In genomic region chr11:68470304-68470811, GRCh38 we compare ENCODE assay signal across 10 cellular contexts. TPM values are rescaled to one million over a fixed set of nuclear protein-coding genes. Genes with fewer than 3 reads are reported as not detected.
DNase-seq lines count a peak whose midpoint lies in the region; ATAC-seq and TF ChIP-seq lines count a peak whose summit lies in the region.
"Had no signal": no experiment of that assay in that cellular context is flagged by ENCODE, and none has a peak within 500 bp of the region (broad histone marks: within the 10 kb centered on the region; RNA-seq: fewer than 3 reads in every experiment).

No MANE protein-coding gene starts in this region.

- ATAC-seq in GM23338 = peak; percentile 23
- ATAC-seq in activated T-helper 17 cell treated with anti-CD3 and anti-CD28 coated beads, Interleukin-2, amount 50 U/mL, for 72 hours (replicated peaks) = no peak
- ATAC-seq in lower lobe of right lung = no peak

- no peaks in the 10 kb centered on the region for H3K27me3 ChIP-seq in BE2C
- H3K27me3 ChIP-seq in GM23338 (ENCODE audit: insufficient read depth) = no peaks in the 10 kb centered on the region
- no peaks in the 10 kb centered on the region for H3K27me3 ChIP-seq in lower lobe of right lung (ENCODE audit: low read depth)

- H3K9me2 ChIP-seq in GM23338 (ENCODE audit: insufficient read depth) = no peaks in the 10 kb centered on the region

- peak; percentile 62 for DNase-seq in BE2C
- DNase-seq in GM23338 (ENCODE audit: low spot score) = no peak
- DNase-seq in mesothelial cell of epicardium (ENCODE audit: low spot score in 2 of 2, unreplicated experiment in 2 of 2) = no peak
- DNase-seq in NCI-H1092 treated with DMSO at 0.1 percent for 48 hours (lab: John Stamatoyannopoulos, UW) = no peak
- DNase-seq in midbrain (lab: John Stamatoyannopoulos, UW) = no peak
- no peak for DNase-seq in lower lobe of right lung
- no peak for DNase-seq in HuH-7.5 (ENCODE audit: low spot score)
- DNase-seq: GOT3, kidney glomerular epithelial cell had no signal

- H3K27ac ChIP-seq in GM23338 (ENCODE audit: low read depth) (no peak overlapping the region), lower lobe of right lung (no peak overlapping the region)

- H3F3A ChIP-seq in GM23338 (replicated peaks; ENCODE audit: low read depth) = peaks cover 10% of the 10 kb centered on the region; the same call in 1 of the 2 replicates

- H3K4me1 ChIP-seq in BE2C (peaks cover 12% of the 10 kb centered on the region), GM23338 (ENCODE audit: insufficient read depth) (peaks cover 48% of the 10 kb centered on the region), lower lobe of right lung (peaks cover 92% of the 10 kb centered on the region)

- H3K36me3 Mint-ChIP-seq in GM23338 (ENCODE audit: low read depth) (peaks cover 48% of the 10 kb centered on the region), mesothelial cell of epicardium (peaks cover 38% of the 10 kb centered on the region)
- peaks cover 86% of the 10 kb centered on the region for H3K36me3 Mint-ChIP-seq in activated T-helper 17 cell treated with anti-CD3 and anti-CD28 coated beads, Interleukin-2, amount 50 U/mL, for 72 hours (ENCODE audit: low read depth)

- H3K4me3 Mint-ChIP-seq in GM23338 (no peak overlapping the region), mesothelial cell of epicardium (no peak overlapping the region)
- H3K4me3 Mint-ChIP-seq in activated T-helper 17 cell treated with anti-CD3 and anti-CD28 coated beads, Interleukin-2, amount 50 U/mL, for 72 hours = peak overlapping the region; percentile 76

- intact Hi-C loops in lower lobe of right lung (cut with DNase I) = no loop called here

- H4K20me1 ChIP-seq in GM23338 (replicated peaks; ENCODE audit: insufficient read depth) = peaks cover 74% of the 10 kb centered on the region

- no peaks in the 10 kb centered on the region; the same call in 1 of the 2 replicates for H3K9me3 ChIP-seq in BE2C
- H3K9me3 ChIP-seq in lower lobe of right lung = no peaks in the 10 kb centered on the region

- H3K4me1 Mint-ChIP-seq in GM23338 (peaks cover 60% of the 10 kb centered on the region), mesothelial cell of epicardium (peaks cover 40% of the 10 kb centered on the region)
- H3K4me1 Mint-ChIP-seq in activated T-helper 17 cell treated with anti-CD3 and anti-CD28 coated beads, Interleukin-2, amount 50 U/mL, for 72 hours = peaks cover 67% of the 10 kb centered on the region

- H3K9me3 Mint-ChIP-seq in GM23338 (peaks cover 14% of the 10 kb centered on the region; the same call in 2 of the 3 replicates), mesothelial cell of epicardium (peaks cover 16% of the 10 kb centered on the region)
- no peaks in the 10 kb centered on the region for H3K9me3 Mint-ChIP-seq in activated T-helper 17 cell treated with anti-CD3 and anti-CD28 coated beads, Interleukin-2, amount 50 U/mL, for 72 hours

- H3K27me3 Mint-ChIP-seq in GM23338 (ENCODE audit: insufficient read depth, low read depth, poor library complexity) (peaks cover 9% of the 10 kb centered on the region), mesothelial cell of epicardium (ENCODE audit: low read depth) (no peaks in the 10 kb centered on the region)
- H3K27me3 Mint-ChIP-seq in activated T-helper 17 cell treated with anti-CD3 and anti-CD28 coated beads, Interleukin-2, amount 50 U/mL, for 72 hours = no peaks in the 10 kb centered on the region

- TF ChIP-seq CTCF in BE2C (IDR thresholded peaks at IDR 0.05; ENCODE audit: low read depth, low read length) = no peak
- no peak for TF ChIP-seq CTCF in GM23338 (conservative IDR thresholded peaks at IDR 0.05; ENCODE audit: low read depth in 2 of 2)
- TF ChIP-seq CTCF in mesothelial cell of epicardium (IDR thresholded peaks at IDR 0.05; ENCODE audit: unreplicated experiment) = no peak
- no peak for TF ChIP-seq CTCF in lower lobe of right lung (IDR thresholded peaks at IDR 0.05)

- H3K27ac Mint-ChIP-seq in GM23338 (peak overlapping the region; percentile 16), mesothelial cell of epicardium (peak overlapping the region; percentile 32)
- peak overlapping the region; percentile 79 for H3K27ac Mint-ChIP-seq in activated T-helper 17 cell treated with anti-CD3 and anti-CD28 coated beads, Interleukin-2, amount 50 U/mL, for 72 hours

- no peak overlapping the region for H3K4me3 ChIP-seq in BE2C (ENCODE audit: low read depth, low read length)
- no peak overlapping the region for H3K4me3 ChIP-seq in GM23338
- no peak overlapping the region for H3K4me3 ChIP-seq in lower lobe of right lung

- H3K36me3 ChIP-seq in BE2C (peaks cover 29% of the 10 kb centered on the region), GM23338 (ENCODE audit: insufficient read depth) (peaks cover 4% of the 10 kb centered on the region; the same call in 1 of the 2 replicates), lower lobe of right lung (peaks cover 6% of the 10 kb centered on the region)

- peak overlapping the region; percentile 14 for H3K4me2 ChIP-seq in GM23338

- no peak overlapping the region for H2AFZ ChIP-seq in GM23338

- H3K79me2 ChIP-seq in GM23338 (replicated peaks; ENCODE audit: insufficient read depth) = peaks cover 100% of the 10 kb centered on the region

TF ChIP-seq in GM23338, 12 proteins besides CTCF, POLR2A, EP300 and RAD21 (continues in another document):
- no peak for TF ChIP-seq POLR2AphosphoS5 (IDR thresholded peaks at IDR 0.05; ENCODE audit: low read depth)
- TF ChIP-seq ZNF331 (CRISPR knock-in tag; IDR thresholded peaks at IDR 0.05; ENCODE audit: low read depth) = no peak
- TF ChIP-seq REST (IDR thresholded peaks at IDR 0.05; ENCODE audit: unreplicated experiment) = no peak

RNA-seq across cellular contexts. Expression of gene PPP6R3, which starts 9.8 kb away (rescaled TPM):
- 107 TPM for polyA plus RNA-seq in BE2C (2012; ENCODE audit: insufficient read depth, insufficient read length, low read depth)
- 220 and 268 TPM in 2 replicates for total RNA-seq in GM23338 (2014; rRNA removed; shearing (Covaris generic))
- polyA plus RNA-seq in GM23338 (2016; fragmentation: Nextera tagmentation; extraction: Ambion mirVana) = 138 and 170 TPM in 2 replicates
- total RNA-seq in activated T-helper 17 cell treated with anti-CD3 and anti-CD28 coated beads, Interleukin-2, amount 50 U/mL, for 72 hours = 100 to 1,000 TPM; 110 to 138 TPM
- total RNA-seq in mesothelial cell of epicardium (133 to 141 TPM (median 137 TPM) in 3 replicates), lower lobe of right lung (98.0 TPM)

Comparison
In these comparisons a context has a peak if more than half of its experiments do, and no peak if none do; other contexts are left out.
1. H3K27ac Mint-ChIP-seq: peak in every context shown above with its lines; median percentile 79 in activated T-helper 17 cell treated with anti-CD3 and anti-CD28 coated beads, Interleukin-2, amount 50 U/mL, for 72 hours; 32 in mesothelial cell of epicardium; 16 in GM23338.